In the genomic region with DNA sequence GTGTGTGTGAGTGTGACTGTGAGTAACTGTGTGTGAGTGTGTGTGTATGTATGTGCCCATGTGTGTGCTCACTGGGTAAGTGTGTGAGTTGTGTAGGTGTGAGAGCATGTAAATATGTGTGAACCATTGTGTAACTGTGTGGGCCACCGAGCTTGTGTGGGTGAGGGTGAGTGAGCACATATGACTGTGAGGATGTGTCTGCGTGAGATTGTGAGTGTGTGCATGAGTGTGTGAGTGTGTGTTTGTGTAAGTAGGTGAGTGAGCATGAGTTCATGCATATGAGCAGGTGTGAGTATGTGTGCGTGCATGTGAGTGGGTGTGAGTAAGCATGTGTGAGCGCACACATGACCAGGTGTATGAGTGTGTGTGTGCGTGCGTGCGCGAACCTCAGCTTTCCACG, we compare ENCODE assay signal across 2 cellular contexts.
TF ChIP-seq lines count a peak whose summit lies in the region.

No MANE protein-coding gene starts in this region.

TF ChIP-seq in HEK293, 187 proteins besides CTCF, POLR2A, EP300 and RAD21 (continued from another document):
- TF ChIP-seq, protein P1, sequence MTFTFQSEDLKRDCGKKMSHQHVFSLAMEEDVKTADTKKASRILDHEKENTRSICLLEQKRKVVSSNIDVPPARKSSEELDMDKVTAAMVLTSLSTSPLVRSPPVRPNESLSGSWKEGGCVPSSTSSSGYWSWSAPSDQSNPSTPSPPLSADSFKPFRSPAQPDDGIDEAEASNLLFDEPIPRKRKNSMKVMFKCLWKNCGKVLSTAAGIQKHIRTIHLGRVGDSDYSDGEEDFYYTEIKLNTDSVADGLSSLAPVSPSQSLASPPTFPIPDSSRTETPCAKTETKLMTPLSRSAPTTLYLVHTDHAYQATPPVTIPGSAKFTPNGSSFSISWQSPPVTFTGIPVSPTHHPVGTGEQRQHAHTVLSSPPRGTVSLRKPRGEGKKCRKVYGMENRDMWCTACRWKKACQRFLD (tag by site-specific recombination; IDR thresholded peaks at IDR 0.05): no peak
- no peak for TF ChIP-seq ZFP69B (tag by site-specific recombination; IDR thresholded peaks at IDR 0.05)
- TF ChIP-seq, protein P2, sequence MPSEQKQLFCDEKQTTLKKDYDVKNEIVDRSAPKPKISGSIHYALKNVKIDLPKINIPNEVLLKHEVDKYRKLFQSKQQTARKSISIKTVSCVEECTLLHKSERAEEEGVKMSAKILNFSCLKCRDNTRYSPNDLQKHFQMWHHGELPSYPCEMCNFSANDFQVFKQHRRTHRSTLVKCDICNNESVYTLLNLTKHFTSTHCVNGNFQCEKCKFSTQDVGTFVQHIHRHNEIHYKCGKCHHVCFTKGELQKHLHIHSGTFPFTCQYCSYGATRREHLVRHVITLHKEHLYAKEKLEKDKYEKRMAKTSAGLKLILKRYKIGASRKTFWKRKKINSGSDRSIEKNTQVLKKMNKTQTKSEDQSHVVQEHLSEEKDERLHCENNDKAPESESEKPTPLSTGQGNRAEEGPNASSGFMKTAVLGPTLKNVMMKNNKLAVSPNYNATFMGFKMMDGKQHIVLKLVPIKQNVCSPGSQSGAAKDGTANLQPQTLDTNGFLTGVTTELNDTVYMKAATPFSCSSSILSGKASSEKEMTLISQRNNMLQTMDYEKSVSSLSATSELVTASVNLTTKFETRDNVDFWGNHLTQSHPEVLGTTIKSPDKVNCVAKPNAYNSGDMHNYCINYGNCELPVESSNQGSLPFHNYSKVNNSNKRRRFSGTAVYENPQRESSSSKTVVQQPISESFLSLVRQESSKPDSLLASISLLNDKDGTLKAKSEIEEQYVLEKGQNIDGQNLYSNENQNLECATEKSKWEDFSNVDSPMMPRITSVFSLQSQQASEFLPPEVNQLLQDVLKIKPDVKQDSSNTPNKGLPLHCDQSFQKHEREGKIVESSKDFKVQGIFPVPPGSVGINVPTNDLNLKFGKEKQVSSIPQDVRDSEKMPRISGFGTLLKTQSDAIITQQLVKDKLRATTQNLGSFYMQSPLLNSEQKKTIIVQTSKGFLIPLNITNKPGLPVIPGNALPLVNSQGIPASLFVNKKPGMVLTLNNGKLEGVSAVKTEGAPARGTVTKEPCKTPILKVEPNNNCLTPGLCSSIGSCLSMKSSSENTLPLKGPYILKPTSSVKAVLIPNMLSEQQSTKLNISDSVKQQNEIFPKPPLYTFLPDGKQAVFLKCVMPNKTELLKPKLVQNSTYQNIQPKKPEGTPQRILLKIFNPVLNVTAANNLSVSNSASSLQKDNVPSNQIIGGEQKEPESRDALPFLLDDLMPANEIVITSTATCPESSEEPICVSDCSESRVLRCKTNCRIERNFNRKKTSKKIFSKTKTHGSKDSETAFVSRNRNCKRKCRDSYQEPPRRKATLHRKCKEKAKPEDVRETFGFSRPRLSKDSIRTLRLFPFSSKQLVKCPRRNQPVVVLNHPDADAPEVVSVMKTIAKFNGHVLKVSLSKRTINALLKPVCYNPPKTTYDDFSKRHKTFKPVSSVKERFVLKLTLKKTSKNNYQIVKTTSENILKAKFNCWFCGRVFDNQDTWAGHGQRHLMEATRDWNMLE (tag by site-specific recombination; conservative IDR thresholded peaks at IDR 0.05; ENCODE audit: low read depth): no peak
- no peak for TF ChIP-seq ZNF623 (tag by site-specific recombination; IDR thresholded peaks at IDR 0.05)
- no peak for TF ChIP-seq SETDB1 (IDR thresholded peaks at IDR 0.05; ENCODE audit: insufficient read length, low read length)
TF ChIP-seq in HEK293: peak in this region for 7.

TF ChIP-seq in GM12878, 131 proteins besides CTCF, POLR2A, EP300 and RAD21 (continued from another document):
- TF ChIP-seq BCL11A (IDR thresholded peaks at IDR 0.05; ENCODE audit: low read depth, low read length) (no peak), MYB (IDR thresholded peaks at IDR 0.05; ENCODE audit: borderline replicate concordance, low read depth, low read length) (no peak), WRNIP1 (IDR thresholded peaks at IDR 0.05; ENCODE audit: borderline replicate concordance, low read depth, low read length) (no peak)
- TF ChIP-seq, protein P3, sequence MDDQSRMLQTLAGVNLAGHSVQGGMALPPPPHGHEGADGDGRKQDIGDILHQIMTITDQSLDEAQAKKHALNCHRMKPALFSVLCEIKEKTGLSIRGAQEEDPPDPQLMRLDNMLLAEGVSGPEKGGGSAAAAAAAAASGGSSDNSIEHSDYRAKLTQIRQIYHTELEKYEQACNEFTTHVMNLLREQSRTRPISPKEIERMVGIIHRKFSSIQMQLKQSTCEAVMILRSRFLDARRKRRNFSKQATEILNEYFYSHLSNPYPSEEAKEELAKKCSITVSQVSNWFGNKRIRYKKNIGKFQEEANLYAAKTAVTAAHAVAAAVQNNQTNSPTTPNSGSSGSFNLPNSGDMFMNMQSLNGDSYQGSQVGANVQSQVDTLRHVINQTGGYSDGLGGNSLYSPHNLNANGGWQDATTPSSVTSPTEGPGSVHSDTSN (IDR thresholded peaks at IDR 0.05; ENCODE audit: insufficient replicate concordance, low read depth, low read length): peak; percentile 32
